Comparison of ENCODE assay signal across 25 cellular contexts in the genomic region with DNA sequence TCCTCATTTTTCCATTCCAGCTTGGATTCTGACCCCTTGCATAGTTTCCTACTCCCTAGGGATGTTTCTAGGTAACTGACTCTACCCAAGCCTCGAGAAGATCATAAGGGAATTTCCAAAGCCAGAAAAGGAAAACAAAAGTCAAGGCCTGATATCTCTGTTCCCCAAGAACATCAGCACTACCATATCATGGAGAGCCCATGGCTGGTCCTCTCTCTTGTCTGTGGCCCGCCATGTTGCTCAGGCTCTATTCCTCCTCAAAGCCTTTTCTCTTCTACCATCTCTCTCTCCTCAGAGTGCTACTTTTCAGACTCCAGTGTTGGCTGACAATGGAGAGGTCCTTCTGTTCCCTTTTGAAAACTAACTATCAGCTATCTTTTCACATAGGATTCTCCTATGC.
"Had no signal": no experiment of that assay in that cellular context is flagged by ENCODE, and none has a peak within 500 bp of the region (broad histone marks: within the 10 kb centered on the region; RNA-seq: fewer than 3 reads in every experiment).

No MANE protein-coding gene starts in this region.

- H3K4me1 ChIP-seq: esophagus squamous epithelium, gastrocnemius medialis, left lung, lower lobe of right lung had no signal

- H3K27ac ChIP-seq: coronary artery, dorsolateral prefrontal cortex, epithelial cell of prostate, esophagus squamous epithelium, gastrocnemius medialis, heart right ventricle, left lung, lower lobe of right lung had no signal

- ATAC-seq: esophagus mucosa, gastrocnemius medialis, left cardiac atrium, left lung, left ventricle myocardium superior, lower lobe of right lung, natural killer cell had no signal

- H3K4me1 Mint-ChIP-seq: mesothelial cell of epicardium; naive thymus-derived CD4-positive, alpha-beta T cell; natural killer cell had no signal

- H3K9me3 Mint-ChIP-seq: mesothelial cell of epicardium, natural killer cell had no signal

- H3K9me3 ChIP-seq: esophagus squamous epithelium, gastrocnemius medialis, heart right ventricle, left lung, lower lobe of right lung had no signal

- H3K4me3 Mint-ChIP-seq: mesothelial cell of epicardium; naive thymus-derived CD4-positive, alpha-beta T cell; natural killer cell had no signal

- FAIRE-seq: colon, endometrium, islet of Langerhans, keratinocyte had no signal

- H3K27me3 ChIP-seq: dorsolateral prefrontal cortex, esophagus squamous epithelium, gastrocnemius medialis, heart right ventricle, left lung had no signal

- H3K36me3 ChIP-seq: esophagus squamous epithelium, gastrocnemius medialis, heart right ventricle, left lung, lower lobe of right lung had no signal

- DNase-seq: dorsolateral prefrontal cortex; effector CD4-positive, alpha-beta T cell; effector memory CD4-positive, alpha-beta T cell; erythroblast; esophagus squamous epithelium; foreskin melanocyte; gastrocnemius medialis; glutamatergic neuron; head of caudate nucleus; heart right ventricle; hippocampal formation; left cardiac atrium; left lung; left ventricle myocardium superior; lower lobe of right lung; naive thymus-derived CD4-positive, alpha-beta T cell; natural killer cell had no signal

- H3K36me3 Mint-ChIP-seq: mesothelial cell of epicardium, natural killer cell had no signal

- H3K27ac Mint-ChIP-seq: mesothelial cell of epicardium, natural killer cell had no signal

- H3K4me3 ChIP-seq: coronary artery, dorsolateral prefrontal cortex, esophagus squamous epithelium, gastrocnemius medialis, heart right ventricle, left lung, lower lobe of right lung had no signal
